20 cellular contexts compared by ENCODE assay signal in genomic region chr6:141956868-141957267, GRCh38.
"Had no signal": no experiment of that assay in that cellular context is flagged by ENCODE, and none has a peak within 500 bp of the region (broad histone marks: within the 10 kb centered on the region; RNA-seq: fewer than 3 reads in every experiment).

No MANE protein-coding gene starts in this region.

- FAIRE-seq: colon, small intestine, urothelium cell line had no signal

- H3K4me1 ChIP-seq: esophagus muscularis mucosa, gastrocnemius medialis had no signal

- H3K9me3 ChIP-seq: gastrocnemius medialis, right atrium auricular region, thoracic aorta had no signal

- H3K4me3 ChIP-seq: esophagus muscularis mucosa, gastrocnemius medialis, right atrium auricular region, stomach, thoracic aorta had no signal

- ATAC-seq: gastrocnemius medialis, left colon, natural killer cell had no signal

- H3K36me3 ChIP-seq: esophagus muscularis mucosa, gastrocnemius medialis, right atrium auricular region, stomach, thoracic aorta had no signal

- H3K4me1 Mint-ChIP-seq: natural killer cell, neural crest cell had no signal

- H3K27me3 ChIP-seq: esophagus muscularis mucosa, gastrocnemius medialis, right atrium auricular region, stomach had no signal

- DNase-seq: cerebellar nuclear complex; effector CD4-positive, alpha-beta T cell; gastrocnemius medialis; glutamatergic neuron; left colon; natural killer cell; small intestine; stimulated activated CD4-positive, alpha-beta T cell treated with anti-CD3 and anti-CD28 coated beads, Interleukin-12 subunit alpha, Interleukin-12 subunit beta, amount 100 ng/mL, for 4 hours; stimulated activated naive CD4-positive, alpha-beta T cell; stomach; substantia nigra had no signal

- H3K4me3 Mint-ChIP-seq: dendritic cell treated with granulocyte-macrophage colony-stimulating factor and Interleukin-4, amounts not matched to agents 40 ng/mL and 50 ng/mL, for 4 days; mesothelial cell of epicardium; natural killer cell; neural crest cell had no signal

- H3K27me3 Mint-ChIP-seq: dendritic cell treated with granulocyte-macrophage colony-stimulating factor and Interleukin-4, amounts not matched to agents 40 ng/mL and 50 ng/mL, for 4 days had no signal

- H3K27ac ChIP-seq: epithelial cell of prostate, esophagus muscularis mucosa, gastrocnemius medialis, right atrium auricular region, stomach, thoracic aorta had no signal

- H3K27ac Mint-ChIP-seq: dendritic cell treated with granulocyte-macrophage colony-stimulating factor and Interleukin-4, amounts not matched to agents 40 ng/mL and 50 ng/mL, for 4 days; natural killer cell had no signal
